Comparison of ENCODE assay signal across 11 cellular contexts in genomic region chr2:101827246-101827645, GRCh38.
DNase-seq lines count a peak whose midpoint lies in the region; ATAC-seq and TF ChIP-seq lines count a peak whose summit lies in the region.
"Had no signal": no experiment of that assay in that cellular context is flagged by ENCODE, and none has a peak within 500 bp of the region (broad histone marks: within the 10 kb centered on the region; RNA-seq: fewer than 3 reads in every experiment).

No MANE protein-coding gene starts in this region.

- CTCF ChIA-PET in activated B cell treated with CpG ODN at 0.5 μM for 24 hours (lab: Charles Lee): interaction anchor here (1.0 to 7.5 kb wide), 3 partner anchors 60 to 409 kb away, joined by 3 to 162 read pairs (median 3); no protein-coding TSS in a partner anchor

- no peak overlapping the region for H3K4me3 Mint-ChIP-seq in activated B cell treated with CpG ODN at 0.5 μM for 24 hours

- peak in 1 of 2 donors; percentile 90 for DNase-seq in cardiac muscle cell (ENCODE audit: low read depth in 1 of 2, low spot score in 1 of 2)
- no peak for DNase-seq in Right ventricle myocardium inferior (ENCODE audit: missing footprints)
- no peak for DNase-seq in activated B cell treated with CpG ODN at 0.5 μM for 24 hours
- DNase-seq in left ventricle myocardium superior: no peak
- DNase-seq in NCI-H187 (lab: John Stamatoyannopoulos, UW): no peak
- DNase-seq in cerebellar nuclear complex (lab: John Stamatoyannopoulos, UW): no peak
- DNase-seq in NCI-H2227 (lab: John Stamatoyannopoulos, UW; ENCODE audit: unreplicated experiment): no peak
- DNase-seq: activated CD8-positive, alpha-beta memory T cell treated with anti-CD3 and anti-CD28 coated beads, Interleukin-2, amount 50 U/mL, for 48 hours; head of caudate nucleus; tibial artery had no signal

- ATAC-seq in Right ventricle myocardium inferior: no peak
- no peak for ATAC-seq in activated B cell treated with CpG ODN at 0.5 μM for 24 hours (ENCODE audit: low read depth)
- peak; percentile 60 for ATAC-seq in left ventricle myocardium superior
- ATAC-seq in HG03442 (IDR thresholded peaks at IDR 0.05; ENCODE audit: unreplicated experiment): no peak

- no peaks in the 10 kb centered on the region for H3K9me3 Mint-ChIP-seq in activated B cell treated with CpG ODN at 0.5 μM for 24 hours

- H3K27ac ChIP-seq in cardiac muscle cell: peak overlapping the region; percentile 69

- H3K27me3 Mint-ChIP-seq in activated B cell treated with CpG ODN at 0.5 μM for 24 hours: no peaks in the 10 kb centered on the region

- peaks cover 66% of the 10 kb centered on the region for H3K4me1 Mint-ChIP-seq in activated B cell treated with CpG ODN at 0.5 μM for 24 hours

- peak overlapping the region; percentile 41 for H3K27ac Mint-ChIP-seq in activated B cell treated with CpG ODN at 0.5 μM for 24 hours

- TF ChIP-seq CTCF in cardiac muscle cell (IDR thresholded peaks at IDR 0.05; ENCODE audit: low read depth, low read length) (no peak), activated B cell treated with CpG ODN at 0.5 μM for 24 hours (IDR thresholded peaks at IDR 0.05) (no peak)

- H3K36me3 Mint-ChIP-seq in activated B cell treated with CpG ODN at 0.5 μM for 24 hours (ENCODE audit: low read depth): peaks cover 73% of the 10 kb centered on the region

- H3K4me3 ChIP-seq in cardiac muscle cell: no peak overlapping the region
- H3K4me3 ChIP-seq: tibial artery had no signal

- POLR2A ChIA-PET in activated B cell treated with CpG ODN at 0.5 μM for 24 hours (lab: Charles Lee): interaction anchor here (0.8 kb wide), 1 partner anchor 21 kb away, joined by 3 read pairs; no protein-coding TSS in a partner anchor

- intact Hi-C loops in Right ventricle myocardium inferior (cut with DNase I) (no loop called here), activated B cell treated with CpG ODN at 0.5 μM for 24 hours (cut with micrococcal nuclease) (no loop called here), left ventricle myocardium superior (cut with micrococcal nuclease) (loop anchor here (5.0 to 10.0 kb wide), 2 partner anchors 125 to 302 kb away; no protein-coding TSS in a partner anchor)

- no peaks in the 10 kb centered on the region for H3K27me3 ChIP-seq in cardiac muscle cell
- H3K27me3 ChIP-seq: tibial artery had no signal

- H3K4me1 ChIP-seq in cardiac muscle cell (ENCODE audit: low read depth): peaks cover 24% of the 10 kb centered on the region

- H3K9me3 ChIP-seq in cardiac muscle cell (ENCODE audit: low read depth): no peaks in the 10 kb centered on the region
- H3K9me3 ChIP-seq: tibial artery had no signal

- H3K36me3 ChIP-seq in cardiac muscle cell: peaks cover 4% of the 10 kb centered on the region
